Comparison of ENCODE assay signal across 20 cellular contexts in the genomic region with DNA sequence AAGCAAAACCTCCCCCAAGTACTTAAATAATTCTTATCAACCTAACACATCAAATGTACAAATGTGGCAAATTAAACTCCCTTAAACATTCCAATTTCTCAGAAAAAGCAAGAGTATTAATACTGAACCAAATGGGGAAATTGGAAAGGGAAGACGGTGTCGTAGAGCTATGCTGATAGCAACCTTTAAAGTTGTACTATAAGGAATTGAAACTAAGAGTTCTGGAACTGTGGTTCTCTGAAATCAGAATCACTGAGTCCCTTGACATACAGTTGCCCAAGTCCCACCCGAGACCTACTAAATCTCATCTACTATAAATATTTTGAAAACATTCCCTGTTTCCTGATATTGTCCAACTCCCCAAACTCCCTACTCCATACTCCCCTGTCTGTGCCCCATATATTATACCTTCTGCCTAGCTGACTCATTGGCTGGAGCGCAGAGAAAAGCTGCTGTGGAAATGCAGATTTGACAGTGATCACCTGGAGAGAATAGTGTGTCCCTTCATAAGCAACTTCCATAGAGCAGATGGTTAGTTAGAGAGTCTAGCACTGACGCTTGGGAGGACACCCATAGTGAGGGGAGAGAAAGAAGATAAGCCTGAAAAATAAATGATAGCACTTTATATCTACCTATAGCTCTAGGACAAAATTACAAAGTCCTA. TPM values are rescaled to one million over a fixed set of nuclear protein-coding genes. Genes with fewer than 3 reads are reported as not detected.
DNase-seq lines count a peak whose midpoint lies in the region; FAIRE-seq and TF ChIP-seq lines count a peak whose summit lies in the region.
"Had no signal": no experiment of that assay in that cellular context is flagged by ENCODE, and none has a peak within 500 bp of the region (broad histone marks: within the 10 kb centered on the region; RNA-seq: fewer than 3 reads in every experiment).

No MANE protein-coding gene starts in this region.

- H3K4me3 ChIP-seq in OCI-LY3 (ENCODE audit: low read length) (peak overlapping the region; percentile 57), trophoblast cell (ENCODE audit: low read depth, low read length) (no peak overlapping the region)
- H3K4me3 ChIP-seq: A549, BLaER1, coronary artery, pancreas had no signal

- no peaks in the 10 kb centered on the region for H3K79me2 ChIP-seq in OCI-LY3 (ENCODE audit: low read length)
- no peaks in the 10 kb centered on the region for H3K79me2 ChIP-seq in trophoblast cell (ENCODE audit: control insufficient read depth, insufficient read depth, low read length, poor library complexity)

- H3K23ac ChIP-seq in trophoblast cell (ENCODE audit: low read length): no peak overlapping the region

- H2BK120ac ChIP-seq in trophoblast cell (ENCODE audit: insufficient read depth, low read length, poor library complexity): no peak overlapping the region

- H3K9ac ChIP-seq in OCI-LY3 (ENCODE audit: low read length) (no peak overlapping the region), trophoblast cell (ENCODE audit: low read length) (no peak overlapping the region)
- H3K9ac ChIP-seq: BLaER1 had no signal

- no peaks in the 10 kb centered on the region for H3K79me1 ChIP-seq in trophoblast cell (ENCODE audit: low read length)

- H3K27me3 ChIP-seq in OCI-LY3 (ENCODE audit: low read depth, low read length): peaks cover 40% of the 10 kb centered on the region
- H3K27me3 ChIP-seq in trophoblast cell (ENCODE audit: insufficient read depth, low read length): no peaks in the 10 kb centered on the region
- H3K27me3 ChIP-seq: BLaER1, pancreas had no signal

- H2BK5ac ChIP-seq in trophoblast cell (ENCODE audit: low read depth, low read length, poor library complexity): no peak overlapping the region

- H3K4me2 ChIP-seq in OCI-LY3 (ENCODE audit: low read length) (peak overlapping the region; percentile 80), trophoblast cell (ENCODE audit: low read length) (no peak overlapping the region)
- H3K4me2 ChIP-seq: A549, BLaER1 had no signal

- no peak overlapping the region for H2AFZ ChIP-seq in OCI-LY3 (ENCODE audit: low read depth, low read length)
- no peak overlapping the region for H2AFZ ChIP-seq in trophoblast cell (ENCODE audit: insufficient read depth, low read length, poor library complexity)

- H4K20me1 ChIP-seq in OCI-LY3 (ENCODE audit: insufficient read depth, low read length): no peaks in the 10 kb centered on the region
- H4K20me1 ChIP-seq: BLaER1 had no signal

- H4K91ac ChIP-seq in trophoblast cell (ENCODE audit: low read depth, low read length): no peak overlapping the region

- no peak overlapping the region; the same call in 1 of the 2 replicates for H3K27ac ChIP-seq in OCI-LY3 (ENCODE audit: low read length)
- no peak overlapping the region for H3K27ac ChIP-seq in trophoblast cell (ENCODE audit: low read depth, low read length)
- H3K27ac ChIP-seq: A549, BLaER1, coronary artery, pancreas, RWPE1 had no signal

- H3K14ac ChIP-seq in trophoblast cell (ENCODE audit: low read length): no peak overlapping the region

- H3K36me3 ChIP-seq in OCI-LY3 (replicated peaks; ENCODE audit: low read depth, low read length) (no peaks in the 10 kb centered on the region), trophoblast cell (ENCODE audit: control insufficient read depth in 1 of 2, insufficient read depth in 2 of 2, low read length in 2 of 2) (no peaks in the 10 kb centered on the region)
- H3K36me3 ChIP-seq: BLaER1, pancreas had no signal

- no peaks in the 10 kb centered on the region for H3K9me3 ChIP-seq in OCI-LY3 (ENCODE audit: insufficient read depth, low read length)
- no peaks in the 10 kb centered on the region for H3K9me3 ChIP-seq in trophoblast cell (ENCODE audit: insufficient read depth, low read depth, low read length)
- H3K9me3 ChIP-seq: A549, BLaER1, pancreas had no signal

- no peak overlapping the region for H3K18ac ChIP-seq in trophoblast cell (ENCODE audit: low read length)

- H3K4me1 ChIP-seq in OCI-LY3 (ENCODE audit: low read length): peaks cover 58% of the 10 kb centered on the region
- no peaks in the 10 kb centered on the region for H3K4me1 ChIP-seq in trophoblast cell (ENCODE audit: control insufficient read depth in 1 of 2, insufficient read depth in 2 of 2, low read length in 2 of 2)
- H3K4me1 ChIP-seq: A549, pancreas had no signal

- DNase-seq in Ammon's horn (ENCODE audit: low spot score) (peak; percentile 13), GM12891 (ENCODE audit: insufficient read length, low spot score) (no peak), left kidney (ENCODE audit: low read depth, low spot score) (peak; percentile 9), NCI-H510A treated with DMSO at 0.1 percent for 48 hours (lab: John Stamatoyannopoulos, UW) (no peak), GOT3 (lab: John Stamatoyannopoulos, UW) (no peak), trophoblast cell (no peak)
- DNase-seq in stimulated activated CD4-positive, alpha-beta T cell treated with anti-CD3 and anti-CD28 coated beads, Interleukin-4, amount 100 ng/mL, for 24 hours: no peak
- DNase-seq: activated effector memory CD4-positive, alpha-beta T cell treated with Interleukin-2 at 50 U/mL for 16 hours; endodermal cell; Kasumi-1; NCI-H1105; NCI-H2029 treated with DMSO at 0.1 percent for 48 hours; pancreas; right cardiac atrium; stimulated activated CD8-positive, alpha-beta memory T cell treated with anti-CD3 and anti-CD28 coated beads, Interleukin-4, amount 100 ng/mL, for 48 hours had no signal

- H3K4ac ChIP-seq in trophoblast cell (ENCODE audit: low read depth, low read length): no peak overlapping the region

- no peak for TF ChIP-seq CTCF in OCI-LY3 (IDR thresholded peaks at IDR 0.05; ENCODE audit: low read depth, low read length)

- no peak overlapping the region for H4K12ac ChIP-seq in trophoblast cell (ENCODE audit: low read depth, low read length)

- no peak for TF ChIP-seq POLR2A in GM12891 (IDR thresholded peaks at IDR 0.05; ENCODE audit: low read depth, low read length)

- H2BK12ac ChIP-seq in trophoblast cell (ENCODE audit: low read length): no peak overlapping the region

- WGBS in trophoblast cell (ENCODE audit: extremely low coverage, insufficient coverage, insufficient read length): no CpG with 5 or more reads among the region's 5 CpGs

- no peak for FAIRE-seq in GM12891 (lab: Jason Lieb, UNC)
- FAIRE-seq: A549 had no signal

- no peak overlapping the region for H2AK5ac ChIP-seq in trophoblast cell (ENCODE audit: low read length)

- H4K8ac ChIP-seq in trophoblast cell (ENCODE audit: low read depth, low read length): no peak overlapping the region

TF ChIP-seq in GM12891, 5 proteins besides CTCF, POLR2A, EP300 and RAD21:
- TF ChIP-seq SPI1 (IDR thresholded peaks at IDR 0.05; ENCODE audit: low read depth, low read length): peak; percentile 82
- TF ChIP-seq POU2F2 (IDR thresholded peaks at IDR 0.05; ENCODE audit: low read depth, low read length): no peak

RNA-seq across cellular contexts. Expression of a gene that starts 51.4 kb away (rescaled TPM):
- polyA plus RNA-seq in GM12891 (2012; ENCODE audit: low read depth, missing spikeins): 12.3 TPM
- 463 and 476 TPM in 2 replicates for polyA plus RNA-seq in trophoblast cell (2013)

Comparison
In these comparisons a context has a peak if more than half of its experiments do, and no peak if none do; other contexts are left out.
1. DNase-seq: peak in Ammon's horn (single experiment) and left kidney (single experiment); none in GM12891 (single experiment), NCI-H510A treated with DMSO at 0.1 percent for 48 hours (single experiment), GOT3 (single experiment), stimulated activated CD4-positive, alpha-beta T cell treated with anti-CD3 and anti-CD28 coated beads, Interleukin-4, amount 100 ng/mL, for 24 hours (single experiment) and trophoblast cell (0 of 2).